In the genomic region with DNA sequence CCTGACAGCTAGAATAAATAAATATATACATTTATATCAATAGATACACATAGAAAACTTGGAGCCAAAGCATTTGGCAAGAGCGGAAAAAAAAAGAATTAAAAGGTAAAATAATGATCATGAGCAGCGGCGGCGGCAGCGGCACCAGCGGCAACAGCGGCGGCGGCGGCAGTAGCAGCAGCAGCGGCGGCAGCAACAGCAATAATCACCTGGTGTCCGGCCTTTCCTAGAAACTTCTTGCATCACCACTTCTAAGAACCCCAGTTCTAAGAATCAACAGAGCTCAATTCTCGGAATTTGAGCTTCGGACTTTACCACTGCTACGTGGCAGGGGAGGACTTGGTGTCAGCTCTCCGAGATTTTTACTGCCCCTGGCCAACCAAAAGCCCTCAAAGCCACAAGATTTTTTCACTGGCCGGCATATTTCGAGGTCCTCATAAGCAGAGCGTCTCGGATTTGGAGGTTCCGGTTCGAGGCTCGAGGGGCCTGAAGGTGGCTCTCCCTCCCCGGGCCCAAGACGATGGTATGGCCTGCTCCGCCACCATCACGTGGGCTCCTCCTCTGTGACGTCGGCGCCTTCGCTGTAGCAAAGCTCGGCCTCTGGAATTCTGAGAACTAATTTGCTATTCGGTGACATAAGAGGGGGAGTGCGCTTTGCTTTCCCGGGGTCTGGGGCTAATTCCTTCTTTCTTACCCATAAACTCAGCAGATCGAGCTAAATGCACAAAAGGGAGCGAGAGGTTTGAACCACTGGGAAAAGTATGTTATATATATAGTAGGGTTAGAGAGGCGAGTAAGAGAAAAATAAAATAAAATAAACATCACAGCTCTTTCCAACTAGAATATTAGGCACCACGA, we compare ENCODE assay signal across 8 cellular contexts. TPM values are rescaled to one million over a fixed set of nuclear protein-coding genes. Genes with fewer than 3 reads are reported as not detected.
A peak's percentile ranks its signal among the peaks of the same experiment; 100 is the strongest.
DNase-seq lines count a peak whose midpoint lies in the region; ATAC-seq and TF ChIP-seq lines count a peak whose summit lies in the region.

A gene (minus strand): TSS at position 268 of the 858 bp plus-strand sequence. CDS start 11,775 bp downstream, outside the sequence.

- H3K27ac ChIP-seq in foreskin keratinocyte (peak within 1 kb of the TSS; percentile 100), subcutaneous abdominal adipose tissue (ENCODE audit: low read depth, low read length) (peak within 1 kb of the TSS; percentile 100)

- peaks cover 65% of the 10 kb centered on the region for H3K4me1 Mint-ChIP-seq in HFFc6 (ENCODE audit: low read depth)
- H3K4me1 Mint-ChIP-seq in neural crest cell, result peaks cover 64% of the 10 kb centered on the region

- no peaks in the 10 kb centered on the region for H3K9me3 Mint-ChIP-seq in HFFc6
- no peaks in the 10 kb centered on the region for H3K9me3 Mint-ChIP-seq in neural crest cell

- H3K36me3 Mint-ChIP-seq in HFFc6 (ENCODE audit: low read depth) (peaks cover 8% of the 10 kb centered on the region; the same call in 1 of the 2 replicates), neural crest cell (ENCODE audit: low read depth) (no peaks in the 10 kb centered on the region)

- TF ChIP-seq POLR2A in NB4 (IDR thresholded peaks at IDR 0.05; ENCODE audit: extremely low read depth, insufficient read length), result no peak

- H3K4me3 Mint-ChIP-seq in HFFc6 (peak within 1 kb of the TSS; percentile 97), neural crest cell (peak within 1 kb of the TSS; percentile 96)

- peak; percentile 72 for ATAC-seq in foreskin keratinocyte

- no peaks in the 10 kb centered on the region for H3K36me3 ChIP-seq in subcutaneous abdominal adipose tissue (ENCODE audit: control insufficient read depth in 5 of 5, insufficient read depth in 5 of 5, low read length in 5 of 5)

- H3K9ac ChIP-seq in subcutaneous abdominal adipose tissue (ENCODE audit: low read length in 5 of 5), result peak within 1 kb of the TSS; percentile 95 to 100 (median 100)

- peak within 1 kb of the TSS; percentile 64 for H3K4me3 ChIP-seq in NB4 (ENCODE audit: low read depth, low read length)
- peak within 1 kb of the TSS; percentile 95 to 99 (median 98) for H3K4me3 ChIP-seq in subcutaneous abdominal adipose tissue (ENCODE audit: low read depth in 1 of 5, low read length in 5 of 5)

- TF ChIP-seq CTCF in HFFc6 (IDR thresholded peaks at IDR 0.05) (no peak), NB4 (IDR thresholded peaks at IDR 0.05; ENCODE audit: low read depth, low read length) (no peak), foreskin keratinocyte (conservative IDR thresholded peaks at IDR 0.05) (peak; percentile 21), neural crest cell (conservative IDR thresholded peaks at IDR 0.05) (peak; percentile 18)

- H3K27me3 ChIP-seq in foreskin keratinocyte (no peaks in the 10 kb centered on the region), subcutaneous abdominal adipose tissue (ENCODE audit: control insufficient read depth in 5 of 5, insufficient read depth in 4 of 5, low read length in 5 of 5) (no peaks in the 10 kb centered on the region)

- H3K9me3 ChIP-seq in subcutaneous abdominal adipose tissue (ENCODE audit: control insufficient read depth in 5 of 5, low read length in 5 of 5), result no peaks in the 10 kb centered on the region

- peak; percentile 99 for DNase-seq in ELR (ENCODE audit: low read depth)
- DNase-seq in HFFc6, result peak; percentile 98
- peak; percentile 86 for DNase-seq in NB4 (ENCODE audit: low read depth)
- peak; percentile 98 for DNase-seq in SK-N-DZ (ENCODE audit: low spot score)
- peak; percentile 87 for DNase-seq in activated naive CD4-positive, alpha-beta T cell treated with Interleukin-2 at 50 U/mL for 16 hours
- DNase-seq in foreskin keratinocyte, result peak; percentile 95 to 98
- DNase-seq in neural crest cell (ENCODE audit: low read depth, low spot score), result peak; percentile 75

- H3K4me1 ChIP-seq in foreskin keratinocyte, result peaks cover 14% of the 10 kb centered on the region
- H3K4me1 ChIP-seq in subcutaneous abdominal adipose tissue (ENCODE audit: control insufficient read depth in 5 of 5, insufficient read depth in 5 of 5, low read length in 5 of 5), result peaks cover 4 to 42% (median 26%) of the 10 kb centered on the region in 5 donors

- H3K27me3 Mint-ChIP-seq in HFFc6 (ENCODE audit: insufficient read depth) (peaks cover 2% of the 10 kb centered on the region), neural crest cell (ENCODE audit: low read depth) (peaks cover 18% of the 10 kb centered on the region)

- H3K27ac Mint-ChIP-seq in HFFc6, result peak within 1 kb of the TSS; percentile 100
- peak within 1 kb of the TSS; percentile 100 for H3K27ac Mint-ChIP-seq in neural crest cell (ENCODE audit: unreplicated experiment)

RNA-seq across cellular contexts. Expression of the gene that starts here (rescaled TPM):
- 10 to 100 TPM; 28.0 to 36.5 (median 31.1) TPM for total RNA-seq in HFFc6 (2021; fragmentation: NEBNext Ultra II Directional; extraction: Animal tissue kit (Norgen Biotek cat#: 25700))
- polyA plus RNA-seq in SK-N-DZ (2014; cell fraction: cytosol; rRNA removed), result 2.7 and 5.0 TPM in 2 replicates
- 11.5 and 25.7 TPM in 2 replicates for polyA plus RNA-seq in SK-N-DZ (2014; cell fraction: nucleus; rRNA removed)
- total RNA-seq in foreskin keratinocyte (7.1 and 7.7 TPM in 2 replicates), neural crest cell (6.4 and 9.6 TPM in 2 replicates)
- 1.9 and 2.3 TPM in 2 replicates for polyA plus RNA-seq in foreskin keratinocyte

Comparison
In these comparisons a context has a peak if more than half of its experiments do, and no peak if none do; other contexts are left out.
1. Peak in every context shown above with its lines: DNase-seq, ATAC-seq, H3K4me3 ChIP-seq and H3K27ac ChIP-seq.
2. CTCF ChIP-seq: peak in foreskin keratinocyte (single experiment) and neural crest cell (single experiment); none in HFFc6 (single experiment) and NB4 (single experiment).